In genomic region chr10:76558586-76558985, GRCh38 we compare ENCODE assay signal across 14 cellular contexts.
DNase-seq lines count a peak whose midpoint lies in the region.
"Had no signal": no experiment of that assay in that cellular context is flagged by ENCODE, and none has a peak within 500 bp of the region (broad histone marks: within the 10 kb centered on the region; RNA-seq: fewer than 3 reads in every experiment).

No MANE protein-coding gene starts in this region.

- DNase-seq in DMS53 (lab: John Stamatoyannopoulos, UW) (peak; percentile 6), DMS53 treated with DMSO at 0.1 percent for 48 hours (lab: John Stamatoyannopoulos, UW; ENCODE audit: unreplicated experiment) (no peak), astrocyte of the hippocampus (ENCODE audit: low read depth, low spot score) (peak; percentile 81), iris pigment epithelial cell (ENCODE audit: low read depth) (peak; percentile 91), SIG-M5 (lab: John Stamatoyannopoulos, UW) (no peak), SKM-1 (lab: John Stamatoyannopoulos, UW; ENCODE audit: unreplicated experiment) (no peak)
- no peak for DNase-seq in stimulated activated CD8-positive, alpha-beta memory T cell treated with anti-CD3 and anti-CD28 coated beads, Interleukin-4, amount 100 ng/mL, for 48 hours
- DNase-seq: 8988T; activated CD4-positive, alpha-beta T cell treated with anti-CD3 and anti-CD28 coated beads, Interleukin-2, amount 50 U/mL, for 48 hours; NCI-H2227 treated with DMSO at 0.1 percent for 48 hours; SW 1271 had no signal

- H3K4me1 ChIP-seq in subcutaneous abdominal adipose tissue (ENCODE audit: control insufficient read depth in 5 of 5, insufficient read depth in 5 of 5, low read length in 5 of 5), result peaks cover 0 to 23% (median 19%) of the 10 kb centered on the region in 5 donors
- H3K4me1 ChIP-seq: prostate gland had no signal

- H3K27me3 ChIP-seq in subcutaneous abdominal adipose tissue (ENCODE audit: control insufficient read depth in 5 of 5, insufficient read depth in 4 of 5, low read length in 5 of 5), result no peaks in the 10 kb centered on the region
- H3K27me3 ChIP-seq: upper lobe of left lung had no signal

- peak overlapping the region; percentile 11 for H3K27ac ChIP-seq in subcutaneous abdominal adipose tissue (ENCODE audit: low read depth, low read length)

- H3K36me3 ChIP-seq in subcutaneous abdominal adipose tissue (ENCODE audit: control insufficient read depth in 5 of 5, insufficient read depth in 5 of 5, low read length in 5 of 5), result peaks cover 0 to 4% (median 0%) of the 10 kb centered on the region in 5 donors
- H3K36me3 ChIP-seq: prostate gland, upper lobe of left lung had no signal

- no peak overlapping the region for H3K4me3 ChIP-seq in subcutaneous abdominal adipose tissue (ENCODE audit: low read depth in 1 of 5, low read length in 5 of 5)
- H3K4me3 ChIP-seq: prostate gland, upper lobe of left lung had no signal

- H3K9ac ChIP-seq in subcutaneous abdominal adipose tissue (ENCODE audit: low read length in 5 of 5), result no peak overlapping the region

- H3K9me3 ChIP-seq in subcutaneous abdominal adipose tissue (ENCODE audit: control insufficient read depth in 5 of 5, low read length in 5 of 5), result no peaks in the 10 kb centered on the region
- H3K9me3 ChIP-seq: prostate gland, upper lobe of left lung had no signal

Comparison
In these comparisons a context has a peak if more than half of its experiments do, and no peak if none do; other contexts are left out.
1. DNase-seq: peak in DMS53 (single experiment), astrocyte of the hippocampus (single experiment) and iris pigment epithelial cell (single experiment); none in DMS53 treated with DMSO at 0.1 percent for 48 hours (single experiment), stimulated activated CD8-positive, alpha-beta memory T cell treated with anti-CD3 and anti-CD28 coated beads, Interleukin-4, amount 100 ng/mL, for 48 hours (single experiment), SIG-M5 (single experiment) and SKM-1 (single experiment).